9 cellular contexts compared by ENCODE assay signal in the genomic region with DNA sequence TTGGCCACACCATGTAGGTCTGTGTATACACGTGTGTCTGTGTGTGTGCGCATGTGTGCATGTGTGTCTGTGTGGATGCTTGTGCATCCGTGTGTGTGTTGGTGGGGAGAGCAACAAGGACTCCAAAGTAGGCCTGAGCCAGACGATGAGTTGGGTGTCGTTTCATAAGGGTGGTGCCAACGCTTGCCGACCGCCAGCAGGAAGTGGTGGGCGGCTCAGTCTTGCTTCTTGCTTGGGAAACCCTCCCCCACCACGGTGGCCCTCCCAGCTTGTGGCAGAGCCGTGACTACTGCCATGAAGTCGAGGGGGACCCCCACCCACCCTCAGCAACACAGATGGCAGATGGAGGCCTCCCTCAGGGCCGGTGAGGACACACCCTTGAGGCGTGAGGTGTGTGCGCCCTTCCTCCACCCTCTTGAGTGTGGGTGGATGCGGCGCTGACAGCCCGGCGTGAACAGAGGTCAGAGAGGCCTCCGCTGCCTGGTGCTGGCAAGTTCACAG. TPM values are rescaled to one million over a fixed set of nuclear protein-coding genes. Genes with fewer than 3 reads are reported as not detected.
DNase-seq lines count a peak whose midpoint lies in the region; ATAC-seq, FAIRE-seq and TF ChIP-seq lines count a peak whose summit lies in the region.
"Had no signal": no experiment of that assay in that cellular context is flagged by ENCODE, and none has a peak within 500 bp of the region (broad histone marks: within the 10 kb centered on the region; RNA-seq: fewer than 3 reads in every experiment).

No MANE protein-coding gene starts in this region.

- H3K27me3 ChIP-seq in Peyer's patch (no peaks in the 10 kb centered on the region), HepG2 (ENCODE audit: control insufficient read depth in 1 of 2, insufficient read depth in 2 of 2, low read length in 2 of 2) (peaks cover 3 to 46% of the 10 kb centered on the region in 2 experiments; a peak in 3 of 5 replicates), aorta (ENCODE audit: control insufficient read depth in 1 of 2, insufficient read depth in 2 of 2, low read length in 1 of 2) (no peaks in the 10 kb centered on the region), adrenal gland (no peaks in the 10 kb centered on the region)

- TF ChIP-seq POLR2A in Peyer's patch (IDR thresholded peaks at IDR 0.05) (no peak), HepG2 (IDR thresholded peaks at IDR 0.05; ENCODE audit: insufficient read depth in 1 of 2, low read depth in 2 of 2, low read length in 2 of 2) (no peak), adrenal gland (IDR thresholded peaks at IDR 0.05) (no peak)

- H3K9me3 ChIP-seq in Peyer's patch (no peaks in the 10 kb centered on the region), HepG2 (ENCODE audit: low read length) (no peaks in the 10 kb centered on the region), OCI-LY7 (ENCODE audit: low read length) (no peaks in the 10 kb centered on the region), aorta (ENCODE audit: control insufficient read depth, low read length) (no peaks in the 10 kb centered on the region), adrenal gland (replicated peaks in 1 of 3) (no peaks in the 10 kb centered on the region)

- FAIRE-seq in HepG2 (lab: Jason Lieb, UNC) = no peak

- H3K4me1 ChIP-seq in Peyer's patch = peaks cover 0 to 7% (median 0%) of the 10 kb centered on the region in 4 donors
- H3K4me1 ChIP-seq in HepG2 (ENCODE audit: insufficient read depth, low read length) = peaks cover 6% of the 10 kb centered on the region; the same call in 1 of the 2 replicates
- H3K4me1 ChIP-seq in OCI-LY7 (ENCODE audit: insufficient read depth, low read length, poor library complexity, severe bottlenecking) = no peaks in the 10 kb centered on the region
- no peaks in the 10 kb centered on the region for H3K4me1 ChIP-seq in aorta (ENCODE audit: control insufficient read depth in 1 of 2, insufficient read depth in 2 of 2, low read length in 2 of 2)
- H3K4me1 ChIP-seq in adrenal gland (replicated peaks in 1 of 2) = no peaks in the 10 kb centered on the region

- H2AFZ ChIP-seq in HepG2 (ENCODE audit: low read length) (no peak overlapping the region), OCI-LY7 (ENCODE audit: low read length) (no peak overlapping the region)

- in situ Hi-C loops in HepG2 (cut with HindIII; ENCODE audit: extremely low pct_ligation_motif_present, low pct_unique_long_range_greater_than_20kb) = loop anchor here (5.0 to 10.0 kb wide), 2 partner anchors 33 to 55 kb away; no protein-coding TSS in a partner anchor

- no peak overlapping the region for H3K9ac ChIP-seq in HepG2 (ENCODE audit: insufficient read depth, low read depth, low read length)

- no peaks in the 10 kb centered on the region for H3K9me2 ChIP-seq in OCI-LY7 (ENCODE audit: insufficient read depth, low read length)

- CTCF ChIA-PET in HepG2 (lab: Yijun Ruan, JAX; ENCODE audit: low intra/inter-chr PET ratio, low total read pairs) = no interaction called here
- CTCF ChIA-PET in OCI-LY7 (lab: Charles Lee; ENCODE audit: unreplicated experiment) = no interaction called here

- TF ChIP-seq CTCF in Peyer's patch (IDR thresholded peaks at IDR 0.05) = no peak
- TF ChIP-seq CTCF in HepG2 (CRISPR knock-in tag; IDR thresholded peaks at IDR 0.05) = no peak
- no peak for TF ChIP-seq CTCF in OCI-LY7 (conservative IDR thresholded peaks at IDR 0.05; ENCODE audit: low read length)
- TF ChIP-seq CTCF in adrenal gland (IDR thresholded peaks at IDR 0.05) = no peak

- H3K4me3 ChIP-seq in Peyer's patch (peak overlapping the region in 1 of 4 donors; percentile 20), HepG2 (replicated peaks in 1 of 3; ENCODE audit: insufficient read depth in 1 of 3, low read depth in 2 of 3, low read length in 3 of 3) (no peak overlapping the region), OCI-LY7 (ENCODE audit: low read depth, low read length, poor library complexity, severe bottlenecking) (no peak overlapping the region), aorta (ENCODE audit: low read length in 2 of 2) (no peak overlapping the region), adrenal gland (no peak overlapping the region)

- POLR2A ChIA-PET in HepG2 (lab: Yijun Ruan, JAX) = no interaction called here
- POLR2A ChIA-PET in OCI-LY7 (lab: Charles Lee) = no interaction called here

- TF ChIP-seq EP300 in HepG2 (IDR thresholded peaks at IDR 0.05; ENCODE audit: low read depth in 2 of 2, low read length in 2 of 2) = no peak
- no peak for TF ChIP-seq EP300 in HepG2 (CRISPR knock-in tag; IDR thresholded peaks at IDR 0.05; ENCODE audit: borderline replicate concordance)

- WGBS in HepG2 (ENCODE audit: low lambda C conversion rate) = 19% methylated on average over 9 of the region's 20 CpGs
- WGBS in aorta, 2 donors = 78 to 79% methylated on average over 20 of the region's 20 CpGs
- WGBS in adrenal gland, 4 donors = 73 to 92% (median 84%) methylated on average over 10 to 20 of the region's 20 CpGs

- H3K36me3 ChIP-seq in Peyer's patch (no peaks in the 10 kb centered on the region), HepG2 (replicated peaks in 1 of 2; ENCODE audit: control insufficient read depth in 1 of 2, insufficient read depth in 2 of 2, low read length in 2 of 2) (no peaks in the 10 kb centered on the region), OCI-LY7 (ENCODE audit: insufficient read depth, low read length) (no peaks in the 10 kb centered on the region), aorta (ENCODE audit: control insufficient read depth in 1 of 2, insufficient read depth in 2 of 2, low read length in 1 of 2) (no peaks in the 10 kb centered on the region), adrenal gland (replicated peaks in 1 of 2) (no peaks in the 10 kb centered on the region)

- DNase-seq in Peyer's patch (peak in 2 of 3 donors; percentile 66 to 68), activated T-cell treated with anti-CD3 and anti-CD28 coated beads for 1 hour (ENCODE audit: low read depth) (peak; percentile 74), HepG2 (ENCODE audit: low spot score) (no peak), OCI-LY7 (ENCODE audit: low spot score) (no peak), aorta (no peak), adrenal gland (no peak)
- peak; percentile 62 to 75 for DNase-seq in stimulated activated CD8-positive, alpha-beta memory T cell treated with anti-CD3 and anti-CD28 coated beads, Interleukin-7, amount 100 ng/mL, for 1 hour (ENCODE audit: low read depth in 2 of 2)
- DNase-seq: NCI-H1105 treated with DMSO at 0.1 percent for 48 hours had no signal

- 0 out of 2 replicates have a peak, but pooled peaks cover 2% of the 10 kb centered on the region for H4K20me1 ChIP-seq in HepG2 (ENCODE audit: insufficient read depth, low read length)
- no peaks in the 10 kb centered on the region for H4K20me1 ChIP-seq in OCI-LY7 (ENCODE audit: insufficient read depth, low read length)

- H3K4me2 ChIP-seq in HepG2 (ENCODE audit: low read depth, low read length) = no peak overlapping the region
- no peak overlapping the region for H3K4me2 ChIP-seq in OCI-LY7 (ENCODE audit: low read length)

- BruUV-seq in HepG2 (replicated peaks; lab: Mats Ljungman, UMichigan) (no TSS peak), OCI-LY7 (replicated peaks; lab: Mats Ljungman, UMichigan) (no TSS peak)

- H3K27ac ChIP-seq in Peyer's patch (peak overlapping the region in 1 of 4 donors; percentile 46), HepG2 (ENCODE audit: extremely low read length, insufficient read depth, low read length) (no peak overlapping the region), OCI-LY7 (ENCODE audit: low read depth, low read length, poor library complexity, severe bottlenecking) (no peak overlapping the region), aorta (ENCODE audit: low read depth in 1 of 2, low read length in 2 of 2) (no peak overlapping the region), adrenal gland (no peak overlapping the region)

- ATAC-seq in HepG2 (no peak), GM18873 (IDR thresholded peaks at IDR 0.05; ENCODE audit: low FRiP score, unreplicated experiment) (no peak), aorta (ENCODE audit: low FRiP score) (no peak)

- no peaks in the 10 kb centered on the region for H3K79me2 ChIP-seq in HepG2 (ENCODE audit: insufficient read depth, low read length)
- no peaks in the 10 kb centered on the region for H3K79me2 ChIP-seq in OCI-LY7 (ENCODE audit: insufficient read depth, low read depth, low read length)

- intact Hi-C loops in HepG2 (cut with micrococcal nuclease; ENCODE audit: unreplicated experiment) = no loop called here
- intact Hi-C loops in OCI-LY7 (cut with micrococcal nuclease; ENCODE audit: unreplicated experiment) = no loop called here
- intact Hi-C loops in aorta (cut with DNase I) = no loop called here
- intact Hi-C loops in adrenal gland (cut with DNase I) = no loop called here

- no peak for TF ChIP-seq RAD21 in HepG2 (CRISPR knock-in tag; IDR thresholded peaks at IDR 0.05)

RNA-seq across cellular contexts. Expression of gene SBK1, which starts 17.5 kb away (rescaled TPM):
- total RNA-seq in Peyer's patch (1 to 10 TPM in 2 of 4 donors, under 1 TPM in 2; 0.35 to 2.5 (median 1.3) TPM), HepG2 (2016; rRNA removed; fragmentation: Illumina TruSeq; extraction: Trizol) (0.15 and 0.18 TPM in 2 replicates), OCI-LY7 (2022) (0.63 TPM in 2 replicates), aorta (under 1 TPM; 0.16 to 0.33 TPM), adrenal gland (1 to 10 TPM; 1.6 to 6.9 (median 4.1) TPM)
- total RNA-seq in HepG2 (2016; cell fraction: cytosol; rRNA removed; fragmentation: Illumina TruSeq; extraction: Trizol; ENCODE audit: low read depth) = 0.09 TPM in 1 of 2 replicates, not detected in the other
- total RNA-seq in HepG2 (2016; cell fraction: insoluble cytoplasmic fraction; rRNA removed; fragmentation: Illumina TruSeq; extraction: Trizol) = 0.19 and 0.25 TPM in 2 replicates
- 0.22 and 0.28 TPM in 2 replicates for total RNA-seq in HepG2 (2016; cell fraction: membrane; rRNA removed; fragmentation: Illumina TruSeq; extraction: Trizol)
- total RNA-seq in HepG2 (2016; cell fraction: nucleus; rRNA removed; fragmentation: Illumina TruSeq; extraction: Trizol) = 0.13 and 0.16 TPM in 2 replicates
- polyA plus RNA-seq in HepG2 (2011; rRNA removed) (0.17 and 0.26 TPM in 2 replicates), aorta (under 1 TPM in 1 of 2 donors, not detected in 1; 0.03 TPM), adrenal gland (1 to 10 TPM in 2 of 3 donors, under 1 TPM in 1; 0.57 to 4.7 (median 2.7) TPM)
- polyA plus RNA-seq in HepG2 (2011; cell fraction: cytosol; rRNA removed) = 0.19 and 0.26 TPM in 2 replicates
- 0.59 and 0.61 TPM in 2 replicates for polyA plus RNA-seq in HepG2 (2011; cell fraction: nucleus; rRNA removed)
- 0.44 and 0.76 TPM in 2 replicates for polyA plus RNA-seq in HepG2 (2012)
- polyA plus RNA-seq in HepG2 (2016; cell fraction: cytosol; fragmentation: Illumina TruSeq; extraction: Trizol; ENCODE audit: low read depth) = 0.06 and 0.08 TPM in 2 replicates
- 0.66 and 0.71 TPM in 2 replicates for polyA plus RNA-seq in HepG2 (2016; cell fraction: insoluble cytoplasmic fraction; fragmentation: Illumina TruSeq; extraction: Trizol; ENCODE audit: low read depth)
- polyA plus RNA-seq in HepG2 (2016; cell fraction: membrane; fragmentation: Illumina TruSeq; extraction: Trizol; ENCODE audit: low read depth) = 0.19 and 0.34 TPM in 2 replicates
- polyA plus RNA-seq in HepG2 (2016; cell fraction: nucleus; fragmentation: Illumina TruSeq; extraction: Trizol; ENCODE audit: insufficient read depth, low read depth) = 0.70 and 0.92 TPM in 2 replicates
- 0.16 and 0.52 TPM in 2 replicates for polyA minus RNA-seq in HepG2 (2011; rRNA and poly(A)+ RNA removed; ENCODE audit: low replicate concordance)
- polyA minus RNA-seq in HepG2 (2011; cell fraction: cytosol; rRNA and poly(A)+ RNA removed) = 0.26 and 0.59 TPM in 2 replicates
- 0.13 and 0.25 TPM in 2 replicates for polyA minus RNA-seq in HepG2 (2011; cell fraction: nucleus; rRNA and poly(A)+ RNA removed)
- total RNA-seq in OCI-LY7 (2014; rRNA removed; shearing (Covaris generic)) = 0.22 and 0.46 TPM in 2 replicates

RNA-seq across cellular contexts. Expression of gene NPIPB6, which starts 53.4 kb away (rescaled TPM):
- total RNA-seq in Peyer's patch (10 to 100 TPM in 3 of 4 donors, not detected in 1; 11.4 to 20.6 (median 16.8) TPM), HepG2 (2016; rRNA removed; fragmentation: Illumina TruSeq; extraction: Trizol) (not detected in 2 replicates), OCI-LY7 (2022) (12.1 and 16.1 TPM in 2 replicates), aorta (1 to 10 TPM; 2.3 to 3.3 TPM), adrenal gland (1 to 10 TPM in 3 of 8 donors, under 1 TPM in 2, not detected in 3; 0.28 to 1.6 (median 1.2) TPM)
- 0.10 TPM in 1 of 2 replicates, not detected in the other for total RNA-seq in HepG2 (2016; cell fraction: cytosol; rRNA removed; fragmentation: Illumina TruSeq; extraction: Trizol; ENCODE audit: low read depth)
- 0.21 and 0.45 TPM in 2 replicates for total RNA-seq in HepG2 (2016; cell fraction: insoluble cytoplasmic fraction; rRNA removed; fragmentation: Illumina TruSeq; extraction: Trizol)
- not detected in 2 replicates for total RNA-seq in HepG2 (2016; cell fraction: membrane; rRNA removed; fragmentation: Illumina TruSeq; extraction: Trizol)
- total RNA-seq in HepG2 (2016; cell fraction: nucleus; rRNA removed; fragmentation: Illumina TruSeq; extraction: Trizol) = 1.1 and 2.5 TPM in 2 replicates
- polyA plus RNA-seq in HepG2 (2011; rRNA removed) (0.25 and 0.50 TPM in 2 replicates), aorta (1 to 10 TPM; 1.3 to 1.5 TPM), adrenal gland (1 to 10 TPM in 1 of 3 donors, under 1 TPM in 2; 0.18 to 1.1 (median 0.54) TPM)
- polyA plus RNA-seq in HepG2 (2011; cell fraction: cytosol; rRNA removed) = 0.05 and 0.06 TPM in 2 replicates
- polyA plus RNA-seq in HepG2 (2011; cell fraction: nucleus; rRNA removed) = 0.66 and 1.1 TPM in 2 replicates
- 0.42 and 0.71 TPM in 2 replicates for polyA plus RNA-seq in HepG2 (2012)
- polyA plus RNA-seq in HepG2 (2016; cell fraction: cytosol; fragmentation: Illumina TruSeq; extraction: Trizol; ENCODE audit: low read depth) = 0.07 and 0.11 TPM in 2 replicates
- 0.13 TPM in 1 of 2 replicates, not detected in the other for polyA plus RNA-seq in HepG2 (2016; cell fraction: insoluble cytoplasmic fraction; fragmentation: Illumina TruSeq; extraction: Trizol; ENCODE audit: low read depth)
- polyA plus RNA-seq in HepG2 (2016; cell fraction: membrane; fragmentation: Illumina TruSeq; extraction: Trizol; ENCODE audit: low read depth) = not detected in 2 replicates
- 3.2 and 5.2 TPM in 2 replicates for polyA plus RNA-seq in HepG2 (2016; cell fraction: nucleus; fragmentation: Illumina TruSeq; extraction: Trizol; ENCODE audit: insufficient read depth, low read depth)
- 0.16 and 1.8 TPM in 2 replicates for polyA minus RNA-seq in HepG2 (2011; rRNA and poly(A)+ RNA removed; ENCODE audit: low replicate concordance)
- not detected in 2 replicates for polyA minus RNA-seq in HepG2 (2011; cell fraction: cytosol; rRNA and poly(A)+ RNA removed)
- polyA minus RNA-seq in HepG2 (2011; cell fraction: nucleus; rRNA and poly(A)+ RNA removed) = 1.4 and 3.0 TPM in 2 replicates
- total RNA-seq in OCI-LY7 (2014; rRNA removed; shearing (Covaris generic)) = 5.0 and 5.3 TPM in 2 replicates

Comparison
In these comparisons a context has a peak if more than half of its experiments do, and no peak if none do; other contexts are left out.
1. DNase-seq: peak in Peyer's patch (2 of 3), activated T-cell treated with anti-CD3 and anti-CD28 coated beads for 1 hour (single experiment) and stimulated activated CD8-positive, alpha-beta memory T cell treated with anti-CD3 and anti-CD28 coated beads, Interleukin-7, amount 100 ng/mL, for 1 hour (2 of 2); none in HepG2 (single experiment), OCI-LY7 (single experiment), aorta (0 of 2) and adrenal gland (0 of 7).